Comparison of ENCODE assay signal across 17 cellular contexts in genomic region chr2:175884673-175885393, GRCh38.
DNase-seq lines count a peak whose midpoint lies in the region; ATAC-seq, FAIRE-seq and TF ChIP-seq lines count a peak whose summit lies in the region.
"Had no signal": no experiment of that assay in that cellular context is flagged by ENCODE, and none has a peak within 500 bp of the region (broad histone marks: within the 10 kb centered on the region; RNA-seq: fewer than 3 reads in every experiment).

No MANE protein-coding gene starts in this region.

- TF ChIP-seq RAD21 in K562 (CRISPR knock-in tag; conservative IDR thresholded peaks at IDR 0.05 in 1 of 2, IDR thresholded peaks at IDR 0.05 in 1 of 2) = no peak

- H2BK12ac ChIP-seq in neuronal stem cell (ENCODE audit: low read length) = no peak overlapping the region

- FAIRE-seq in K562 (lab: Jason Lieb, UNC) = peak; percentile 42
- FAIRE-seq: GM12892, HepG2 had no signal

- no peaks in the 10 kb centered on the region for H4K20me1 ChIP-seq in K562 (replicated peaks; ENCODE audit: control insufficient read depth, insufficient read depth, low read length)

- no peak overlapping the region for H3K4me3 ChIP-seq in right atrium auricular region
- no peak overlapping the region for H3K4me3 ChIP-seq in K562
- H3K4me3 ChIP-seq in neuronal stem cell (ENCODE audit: low read length in 2 of 2) = no peak overlapping the region

- H3K9me1 ChIP-seq in K562 (ENCODE audit: control insufficient read depth, insufficient read depth, low read length) = no peaks in the 10 kb centered on the region

- TF ChIP-seq EP300 in K562 (IDR thresholded peaks at IDR 0.05; ENCODE audit: low read length) = no peak

- intact Hi-C loops in Right ventricle myocardium inferior (cut with DNase I) = no loop called here
- intact Hi-C loops in K562 (cut with micrococcal nuclease) = no loop called here

- TF ChIP-seq POLR2A in K562 (conservative IDR thresholded peaks at IDR 0.05) = no peak

- ATAC-seq in Right ventricle myocardium inferior (peak; percentile 42), K562 (no peak), GM18867 (IDR thresholded peaks at IDR 0.05; ENCODE audit: unreplicated experiment) (no peak)
- ATAC-seq: HepG2, PC-3, T-cell had no signal

- no peak overlapping the region for H2BK120ac ChIP-seq in neuronal stem cell (ENCODE audit: low read depth, low read length)

- H2BK15ac ChIP-seq in neuronal stem cell (ENCODE audit: low read length) = no peak overlapping the region

- no peak overlapping the region for H3K27ac ChIP-seq in right atrium auricular region
- no peak overlapping the region for H3K27ac ChIP-seq in K562 (ENCODE audit: extremely low read depth, low read depth, low read length)
- H3K27ac ChIP-seq in neuronal stem cell (replicated peaks; ENCODE audit: low read length) = no peak overlapping the region
- H3K27ac ChIP-seq: C4-2B, KMS-11 had no signal

- TF ChIP-seq CTCF in right atrium auricular region (IDR thresholded peaks at IDR 0.05) (no peak), K562 (IDR thresholded peaks at IDR 0.05 in 2 of 3, conservative IDR thresholded peaks at IDR 0.05 in 1 of 3; ENCODE audit: insufficient read depth in 2 of 3, low read depth in 1 of 3, low read length in 3 of 3) (no peak)

- no peak overlapping the region for H3K4me2 ChIP-seq in K562 (ENCODE audit: insufficient read depth, low read length)
- H3K4me2 ChIP-seq in neuronal stem cell (ENCODE audit: insufficient read depth, low read length, poor library complexity, severe bottlenecking) = no peak overlapping the region
- H3K4me2 ChIP-seq: KMS-11 had no signal

- H3K18ac ChIP-seq in neuronal stem cell (ENCODE audit: low read length) = no peak overlapping the region

- no peaks in the 10 kb centered on the region for H3K79me1 ChIP-seq in neuronal stem cell (ENCODE audit: low read depth, low read length)

- H4K8ac ChIP-seq in neuronal stem cell (ENCODE audit: low read depth, low read length) = no peak overlapping the region

- CTCF ChIA-PET in K562 (lab: Yijun Ruan, JAX; ENCODE audit: low intra/inter-chr PET ratio) = no interaction called here

- H3K9ac ChIP-seq in K562 (ENCODE audit: insufficient read depth in 1 of 2, low read depth in 2 of 2, low read length in 2 of 2) (no peak overlapping the region), neuronal stem cell (ENCODE audit: low read depth, low read length, poor library complexity) (no peak overlapping the region)
- H3K9ac ChIP-seq: KMS-11 had no signal

- no peaks in the 10 kb centered on the region for H3K79me2 ChIP-seq in K562 (ENCODE audit: control insufficient read depth, insufficient read depth, low read length)

- in situ Hi-C loops in K562 (cut with MboI) = no loop called here

- no peak overlapping the region for H3K14ac ChIP-seq in neuronal stem cell (ENCODE audit: low read length)

- H2AFZ ChIP-seq in K562 (ENCODE audit: low read depth, low read length) = no peak overlapping the region
- H2AFZ ChIP-seq in neuronal stem cell (ENCODE audit: low read length) = peak overlapping the region; percentile 51

- H3K27me3 ChIP-seq in right atrium auricular region = no peaks in the 10 kb centered on the region
- peaks cover 10 to 22% of the 10 kb centered on the region in 2 experiments for H3K27me3 ChIP-seq in K562 (ENCODE audit: control insufficient read depth in 2 of 2, insufficient read depth in 2 of 2, low read length in 2 of 2)
- no peaks in the 10 kb centered on the region for H3K27me3 ChIP-seq in neuronal stem cell (ENCODE audit: control insufficient read depth in 3 of 3, insufficient read depth in 3 of 3, low read depth in 1 of 3, low read length in 3 of 3)

- H3K36me3 ChIP-seq in right atrium auricular region (no peaks in the 10 kb centered on the region), K562 (ENCODE audit: control insufficient read depth, insufficient read depth, low read length) (no peaks in the 10 kb centered on the region), neuronal stem cell (replicated peaks in 1 of 2; ENCODE audit: control insufficient read depth in 2 of 2, insufficient read depth in 2 of 2, low read length in 2 of 2) (no peaks in the 10 kb centered on the region)

- WGBS in K562 (ENCODE audit: insufficient coverage, low coverage, missing lambda C conversion rate) = under 1% methylated on average over 7 of the region's 7 CpGs
- no CpG with 5 or more reads among the region's 7 CpGs for WGBS in neuronal stem cell (ENCODE audit: extremely low coverage in 2 of 2, insufficient read length in 2 of 2, insufficient replicate concordance in 1 of 2), 2 donors

- no TSS peak for BruUV-seq in K562 (replicated peaks; lab: Mats Ljungman, UMichigan)

- H3K4me1 ChIP-seq in right atrium auricular region (no peaks in the 10 kb centered on the region), K562 (replicated peaks in 1 of 2; ENCODE audit: control insufficient read depth in 2 of 2, insufficient read depth in 2 of 2, low read length in 2 of 2) (no peaks in the 10 kb centered on the region), neuronal stem cell (ENCODE audit: control insufficient read depth in 2 of 2, insufficient read depth in 1 of 2, low read depth in 1 of 2, low read length in 2 of 2) (no peaks in the 10 kb centered on the region)

- DNase-seq in Right ventricle myocardium inferior (ENCODE audit: missing footprints) (no peak), right atrium auricular region (ENCODE audit: low spot score) (no peak), NCI-H1105 (lab: John Stamatoyannopoulos, UW) (peak; percentile 21), K562 (ENCODE audit: extremely low read depth in 1 of 4, low spot score in 3 of 4) (no peak), neuronal stem cell (ENCODE audit: low spot score) (peak; percentile 6), GM19240 (ENCODE audit: insufficient read length, low spot score) (no peak)
- DNase-seq: H7, NCI-H1048, NCI-H187 treated with DMSO at 0.1 percent for 48 hours, NCI-H748 treated with DMSO at 0.1 percent for 48 hours, PC-3, T-cell had no signal

- H3K9me3 ChIP-seq in right atrium auricular region (no peaks in the 10 kb centered on the region), K562 (replicated peaks; ENCODE audit: control insufficient read depth, insufficient read depth, low read depth, low read length) (no peaks in the 10 kb centered on the region), neuronal stem cell (replicated peaks in 1 of 2; ENCODE audit: control insufficient read depth in 2 of 2, insufficient read depth in 1 of 2, low read depth in 1 of 2, low read length in 2 of 2) (no peaks in the 10 kb centered on the region)

- H3K23ac ChIP-seq in neuronal stem cell (ENCODE audit: low read depth, low read length, poor library complexity) = no peak overlapping the region

- no peak overlapping the region for H3K4ac ChIP-seq in neuronal stem cell (ENCODE audit: low read length)

- no peak overlapping the region for H2AK5ac ChIP-seq in neuronal stem cell (ENCODE audit: low read depth, low read length)

- POLR2A ChIA-PET in K562 (lab: Yijun Ruan, JAX) = interaction anchor here (1.2 to 1.3 kb wide), 2 partner anchors 9 to 46 kb away, joined by 5 to 6 read pairs; no protein-coding TSS in a partner anchor

- H2BK5ac ChIP-seq in neuronal stem cell (ENCODE audit: low read length) = no peak overlapping the region

- H4K91ac ChIP-seq in neuronal stem cell (ENCODE audit: low read depth, low read length, poor library complexity) = no peak overlapping the region

TF ChIP-seq in K562, 482 proteins besides CTCF, POLR2A, EP300 and RAD21:
- TF ChIP-seq ZNF668 (CRISPR knock-in tag; IDR thresholded peaks at IDR 0.05) = no peak
- no peak for TF ChIP-seq RFX1 (IDR thresholded peaks at IDR 0.05)
- TF ChIP-seq RAD51 (IDR thresholded peaks at IDR 0.05; ENCODE audit: borderline replicate concordance, low read depth) = no peak
- no peak for TF ChIP-seq ZNF354B (CRISPR knock-in tag; IDR thresholded peaks at IDR 0.05)
- TF ChIP-seq ZNF282 (CRISPR knock-in tag; IDR thresholded peaks at IDR 0.05) = no peak
- no peak for TF ChIP-seq SREBF2 (CRISPR knock-in tag; IDR thresholded peaks at IDR 0.05)
- no peak for TF ChIP-seq HDAC8 (tag; IDR thresholded peaks at IDR 0.05)

Comparison
In these comparisons a context has a peak if more than half of its experiments do, and no peak if none do; other contexts are left out.
1. DNase-seq: peak in NCI-H1105 (single experiment) and neuronal stem cell (single experiment); none in Right ventricle myocardium inferior (single experiment), right atrium auricular region (single experiment), K562 (0 of 4) and GM19240 (single experiment).